9 cellular contexts compared by ENCODE assay signal in the genomic region with DNA sequence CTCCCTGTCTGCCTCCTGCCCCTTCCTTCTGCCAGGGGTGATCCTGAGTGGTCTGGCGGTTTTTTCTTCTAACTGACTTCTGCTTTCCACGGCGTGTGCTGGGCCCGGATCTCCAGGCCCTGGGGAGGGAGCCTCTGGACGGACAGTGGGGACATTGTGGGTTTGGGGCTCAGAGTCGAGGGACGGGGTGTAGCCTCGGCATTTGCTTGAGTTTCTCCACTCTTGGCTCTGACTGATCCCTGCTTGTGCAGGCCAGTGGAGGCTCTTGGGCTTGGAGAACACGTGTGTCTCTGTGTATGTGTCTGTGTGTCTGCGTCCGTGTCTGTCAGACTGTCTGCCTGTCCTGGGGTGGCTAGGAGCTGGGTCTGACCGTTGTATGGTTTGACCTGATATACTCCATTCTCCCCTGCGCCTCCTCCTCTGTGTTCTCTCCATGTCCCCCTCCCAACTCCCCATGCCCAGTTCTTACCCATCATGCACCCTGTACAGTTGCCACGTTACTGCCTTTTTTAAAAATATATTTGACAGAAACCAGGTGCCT. TPM values are rescaled to one million over a fixed set of nuclear protein-coding genes. Genes with fewer than 3 reads are reported as not detected.
A peak's percentile ranks its signal among the peaks of the same experiment; 100 is the strongest.
DNase-seq lines count a peak whose midpoint lies in the region; ATAC-seq, FAIRE-seq and TF ChIP-seq lines count a peak whose summit lies in the region.
"Had no signal": no experiment of that assay in that cellular context is flagged by ENCODE, and none has a peak within 500 bp of the region (broad histone marks: within the 10 kb centered on the region; RNA-seq: fewer than 3 reads in every experiment).

No MANE protein-coding gene starts in this region.

- H3K18ac ChIP-seq in neuronal stem cell (ENCODE audit: low read length) = no peak overlapping the region

- H3K9me1 ChIP-seq in endothelial cell of umbilical vein (replicated peaks; ENCODE audit: control insufficient read depth, extremely low read depth, insufficient read depth, low read length) = no peaks in the 10 kb centered on the region

- H3K9ac ChIP-seq in endothelial cell of umbilical vein (replicated peaks; ENCODE audit: extremely low read depth, insufficient read depth, low read length) = no peak overlapping the region
- peak overlapping the region; percentile 38 for H3K9ac ChIP-seq in neuronal stem cell (ENCODE audit: low read depth, low read length, poor library complexity)

- peak overlapping the region; percentile 64 for H3K27ac Mint-ChIP-seq in activated naive CD4-positive, alpha-beta T cell treated with anti-CD3 and anti-CD28 coated beads, Interleukin-2, amount 10 ng/mL, durations not matched to agents 7 days and 5 days

- H3K27ac ChIP-seq in endothelial cell of umbilical vein (ENCODE audit: insufficient read depth, low read depth, low read length) = peak overlapping the region; percentile 2
- no peak overlapping the region for H3K27ac ChIP-seq in neuronal stem cell (replicated peaks; ENCODE audit: low read length)
- peak overlapping the region; percentile 97 to 99 for H3K27ac ChIP-seq in uterus
- H3K27ac ChIP-seq in foreskin keratinocyte = no peak overlapping the region

- H4K8ac ChIP-seq in neuronal stem cell (ENCODE audit: low read depth, low read length) = no peak overlapping the region

- no peak overlapping the region for H3K14ac ChIP-seq in neuronal stem cell (ENCODE audit: low read length)

- peaks cover 17% of the 10 kb centered on the region for H3K79me2 ChIP-seq in endothelial cell of umbilical vein (ENCODE audit: control insufficient read depth, insufficient read depth, low read length)

- WGBS in neuronal stem cell (ENCODE audit: extremely low coverage in 2 of 2, insufficient read length in 2 of 2, insufficient replicate concordance in 1 of 2), 2 donors = no CpG with 5 or more reads among the region's 14 CpGs

- H3K4me3 ChIP-seq in endothelial cell of umbilical vein (replicated peaks in 1 of 3; ENCODE audit: insufficient read depth in 1 of 3, low read depth in 1 of 3, low read length in 3 of 3) = no peak overlapping the region
- H3K4me3 ChIP-seq in neuronal stem cell (ENCODE audit: low read length in 2 of 2) = no peak overlapping the region
- no peak overlapping the region for H3K4me3 ChIP-seq in uterus

- no peak overlapping the region for H2BK120ac ChIP-seq in neuronal stem cell (ENCODE audit: low read depth, low read length)

- FAIRE-seq in endothelial cell of umbilical vein (lab: Jason Lieb, UNC) = peak; percentile 21
- FAIRE-seq: colon had no signal

- H2BK15ac ChIP-seq in neuronal stem cell (ENCODE audit: low read length) = no peak overlapping the region

- no peak for ATAC-seq in foreskin keratinocyte

- H3K27me3 ChIP-seq in endothelial cell of umbilical vein (ENCODE audit: control insufficient read depth in 2 of 2, insufficient read depth in 2 of 2, low read length in 2 of 2) (no peaks in the 10 kb centered on the region), neuronal stem cell (ENCODE audit: control insufficient read depth in 3 of 3, insufficient read depth in 3 of 3, low read depth in 1 of 3, low read length in 3 of 3) (no peaks in the 10 kb centered on the region), uterus (no peaks in the 10 kb centered on the region), foreskin keratinocyte (no peaks in the 10 kb centered on the region)

- peaks cover 24% of the 10 kb centered on the region for H3K4me1 Mint-ChIP-seq in activated naive CD4-positive, alpha-beta T cell treated with anti-CD3 and anti-CD28 coated beads, Interleukin-2, amount 10 ng/mL, durations not matched to agents 7 days and 5 days

- POLR2A ChIA-PET in endothelial cell of umbilical vein (lab: Charles Lee) = interaction anchor here (1.5 kb wide), 1 partner anchor 9 kb away, joined by 4 read pairs; no protein-coding TSS in a partner anchor

- H3K36me3 Mint-ChIP-seq in activated naive CD4-positive, alpha-beta T cell treated with anti-CD3 and anti-CD28 coated beads, Interleukin-2, amount 10 ng/mL, durations not matched to agents 7 days and 5 days = peaks cover 8% of the 10 kb centered on the region

- H3K36me3 ChIP-seq in endothelial cell of umbilical vein (ENCODE audit: control insufficient read depth in 2 of 2, extremely low read depth in 1 of 2, insufficient read depth in 2 of 2, low read length in 2 of 2) (peaks cover 16 to 40% of the 10 kb centered on the region in 2 experiments), neuronal stem cell (replicated peaks in 1 of 2; ENCODE audit: control insufficient read depth in 2 of 2, insufficient read depth in 2 of 2, low read length in 2 of 2) (peaks cover 20 to 69% of the 10 kb centered on the region in 2 donors), uterus (no peaks in the 10 kb centered on the region)

- DNase-seq in activated naive CD4-positive, alpha-beta T cell treated with anti-CD3 and anti-CD28 coated beads, Interleukin-2, amount 10 ng/mL, durations not matched to agents 7 days and 5 days = no peak
- DNase-seq in activated naive CD4-positive, alpha-beta T cell treated with Interleukin-2 at 50 U/mL for 16 hours = no peak
- DNase-seq in endothelial cell of umbilical vein (ENCODE audit: low read depth, low spot score) (no peak), neuronal stem cell (ENCODE audit: low spot score) (no peak), uterus (no peak), putamen (ENCODE audit: low spot score) (no peak), foreskin keratinocyte (no peak), NCI-H524 (lab: John Stamatoyannopoulos, UW) (no peak)

- TF ChIP-seq POLR2A in endothelial cell of umbilical vein (IDR thresholded peaks at IDR 0.05; ENCODE audit: low read depth, low read length) = no peak
- no peak for TF ChIP-seq POLR2A in uterus (IDR thresholded peaks at IDR 0.05)

- H2AK5ac ChIP-seq in neuronal stem cell (ENCODE audit: low read depth, low read length) = no peak overlapping the region

- BruUV-seq in endothelial cell of umbilical vein (replicated peaks; lab: Mats Ljungman, UMichigan) = TSS peak; percentile 31

- dilution Hi-C loops in endothelial cell of umbilical vein (cut with MboI; ENCODE audit: extremely low pct_ligation_motif_present, low sequenced_read_pairs) = loop anchor here (10.0 kb wide), 1 partner anchor 129 kb away; no protein-coding TSS in a partner anchor

- peak overlapping the region; percentile 5 for H3K23ac ChIP-seq in neuronal stem cell (ENCODE audit: low read depth, low read length, poor library complexity)

- no peak overlapping the region for H4K91ac ChIP-seq in neuronal stem cell (ENCODE audit: low read depth, low read length, poor library complexity)

- no peak for TF ChIP-seq CTCF in endothelial cell of umbilical vein (IDR thresholded peaks at IDR 0.05; ENCODE audit: extremely low read depth in 1 of 2, insufficient read depth in 1 of 2, low read depth in 1 of 2, low read length in 2 of 2)
- TF ChIP-seq CTCF in uterus (IDR thresholded peaks at IDR 0.05) = no peak
- TF ChIP-seq CTCF in foreskin keratinocyte (conservative IDR thresholded peaks at IDR 0.05) = no peak

- intact Hi-C loops in endothelial cell of umbilical vein (cut with micrococcal nuclease) = loop anchor here (1.0 kb wide), 3 partner anchors 12 to 137 kb away; no protein-coding TSS in a partner anchor
- intact Hi-C loops in uterus (cut with DNase I; ENCODE audit: low total_unique reads) = loop anchor here (10.0 kb wide), 1 partner anchor 59 kb away; no protein-coding TSS in a partner anchor

- H2AFZ ChIP-seq in endothelial cell of umbilical vein (ENCODE audit: low read depth, low read length) = no peak overlapping the region
- H2AFZ ChIP-seq in neuronal stem cell (ENCODE audit: low read length) = no peak overlapping the region

- H3K4me3 Mint-ChIP-seq in activated naive CD4-positive, alpha-beta T cell treated with anti-CD3 and anti-CD28 coated beads, Interleukin-2, amount 10 ng/mL, durations not matched to agents 7 days and 5 days = no peak overlapping the region

- H3K4ac ChIP-seq in neuronal stem cell (ENCODE audit: low read length) = no peak overlapping the region

- no peaks in the 10 kb centered on the region for H4K20me1 ChIP-seq in endothelial cell of umbilical vein (replicated peaks; ENCODE audit: control insufficient read depth, extremely low read depth, insufficient read depth, low read length)

- H3K4me1 ChIP-seq in endothelial cell of umbilical vein (ENCODE audit: control insufficient read depth, extremely low read depth, insufficient read depth, low read length) (peaks cover 41% of the 10 kb centered on the region), neuronal stem cell (ENCODE audit: control insufficient read depth in 2 of 2, insufficient read depth in 1 of 2, low read depth in 1 of 2, low read length in 2 of 2) (peaks cover 7 to 13% of the 10 kb centered on the region in 2 donors), uterus (peaks cover 16 to 35% of the 10 kb centered on the region in 2 donors), foreskin keratinocyte (peaks cover 11% of the 10 kb centered on the region)

- H3K9me3 Mint-ChIP-seq in activated naive CD4-positive, alpha-beta T cell treated with anti-CD3 and anti-CD28 coated beads, Interleukin-2, amount 10 ng/mL, durations not matched to agents 7 days and 5 days = no peaks in the 10 kb centered on the region

- no peak overlapping the region for H2BK12ac ChIP-seq in neuronal stem cell (ENCODE audit: low read length)

- no peaks in the 10 kb centered on the region for H3K79me1 ChIP-seq in neuronal stem cell (ENCODE audit: low read depth, low read length)

- H3K9me3 ChIP-seq in endothelial cell of umbilical vein (replicated peaks; ENCODE audit: control insufficient read depth, insufficient read depth, low read length) = no peaks in the 10 kb centered on the region
- H3K9me3 ChIP-seq in neuronal stem cell (replicated peaks in 1 of 2; ENCODE audit: control insufficient read depth in 2 of 2, insufficient read depth in 1 of 2, low read depth in 1 of 2, low read length in 2 of 2) = no peaks in the 10 kb centered on the region
- no peaks in the 10 kb centered on the region for H3K9me3 ChIP-seq in uterus

- H3K4me2 ChIP-seq in endothelial cell of umbilical vein (ENCODE audit: insufficient read depth, low read length) (no peak overlapping the region), neuronal stem cell (ENCODE audit: insufficient read depth, low read length, poor library complexity, severe bottlenecking) (no peak overlapping the region)

- CTCF ChIA-PET in activated naive CD4-positive, alpha-beta T cell treated with anti-CD3 and anti-CD28 coated beads, Interleukin-2, amount 10 ng/mL, durations not matched to agents 7 days and 5 days (lab: Charles Lee) = interaction anchor here (0.8 to 3.1 kb wide), 2 partner anchors 9 to 61 kb away, joined by 3 to 16 read pairs; no protein-coding TSS in a partner anchor
- CTCF ChIA-PET in endothelial cell of umbilical vein (lab: Charles Lee) = interaction anchor here (0.7 to 7.2 kb wide), 13 partner anchors 10 to 138 kb away, joined by 3 to 148 read pairs (median 6); a partner anchor contains a TSS

- no peak overlapping the region for H2BK5ac ChIP-seq in neuronal stem cell (ENCODE audit: low read length)

- no peaks in the 10 kb centered on the region for H3K27me3 Mint-ChIP-seq in activated naive CD4-positive, alpha-beta T cell treated with anti-CD3 and anti-CD28 coated beads, Interleukin-2, amount 10 ng/mL, durations not matched to agents 7 days and 5 days

RNA-seq across cellular contexts. Expression of a gene that starts 10.2 kb away (rescaled TPM):
- total RNA-seq in endothelial cell of umbilical vein = 202 and 219 TPM in 2 replicates
- polyA plus RNA-seq in endothelial cell of umbilical vein = 539 and 592 TPM in 2 replicates
- 283 and 310 TPM in 2 replicates for polyA plus RNA-seq in endothelial cell of umbilical vein (2011; cell fraction: cytosol; rRNA removed)
- polyA plus RNA-seq in endothelial cell of umbilical vein (2011; cell fraction: nucleus; rRNA removed) = 598 and 634 TPM in 2 replicates
- polyA plus RNA-seq in endothelial cell of umbilical vein (2012) = 223 and 254 TPM in 2 replicates
- polyA minus RNA-seq in endothelial cell of umbilical vein = 472 and 495 TPM in 2 replicates
- polyA minus RNA-seq in endothelial cell of umbilical vein (2011; cell fraction: cytosol; rRNA and poly(A)+ RNA removed) = 35.7 TPM
- 135 and 171 TPM in 2 replicates for polyA minus RNA-seq in endothelial cell of umbilical vein (2011; cell fraction: nucleus; rRNA and poly(A)+ RNA removed)
- 101 TPM for polyA plus RNA-seq in neuronal stem cell (2013, experiment 1 of 2)
- 102 TPM for polyA plus RNA-seq in neuronal stem cell (2013, experiment 2 of 2)
- 100 to 1,000 TPM in 2 of 4 donors, 10 to 100 TPM in 2; 29.9 to 150 (median 95.1) TPM for total RNA-seq in uterus
- total RNA-seq in foreskin keratinocyte = 34.6 and 42.2 TPM in 2 replicates
- 42.1 and 50.9 TPM in 2 replicates for polyA plus RNA-seq in foreskin keratinocyte

RNA-seq across cellular contexts. Expression of a gene that starts 13.3 kb away (rescaled TPM):
- total RNA-seq in endothelial cell of umbilical vein (1,088 and 1,201 TPM in 2 replicates), uterus (100 to 1,000 TPM; 336 to 897 (median 564) TPM), foreskin keratinocyte (1,007 and 1,222 TPM in 2 replicates)
- polyA plus RNA-seq in endothelial cell of umbilical vein (557 and 824 TPM in 2 replicates), foreskin keratinocyte (607 and 798 TPM in 2 replicates)
- polyA plus RNA-seq in endothelial cell of umbilical vein (2011; cell fraction: cytosol; rRNA removed) = 942 and 1,041 TPM in 2 replicates
- polyA plus RNA-seq in endothelial cell of umbilical vein (2011; cell fraction: nucleus; rRNA removed) = 609 and 717 TPM in 2 replicates
- polyA plus RNA-seq in endothelial cell of umbilical vein (2012) = 1,037 and 1,473 TPM in 2 replicates
- polyA minus RNA-seq in endothelial cell of umbilical vein = 861 and 862 TPM in 2 replicates
- 534 TPM for polyA minus RNA-seq in endothelial cell of umbilical vein (2011; cell fraction: cytosol; rRNA and poly(A)+ RNA removed)
- 163 and 218 TPM in 2 replicates for polyA minus RNA-seq in endothelial cell of umbilical vein (2011; cell fraction: nucleus; rRNA and poly(A)+ RNA removed)
- polyA plus RNA-seq in neuronal stem cell (2013, experiment 1 of 2) = 1,143 TPM
- 1,131 TPM for polyA plus RNA-seq in neuronal stem cell (2013, experiment 2 of 2)

RNA-seq across cellular contexts. Expression of a gene that starts 16.9 kb away (rescaled TPM):
- not detected in 2 replicates for total RNA-seq in endothelial cell of umbilical vein
- polyA plus RNA-seq in endothelial cell of umbilical vein = 0.18 and 0.24 TPM in 2 replicates
- 0.14 and 0.21 TPM in 2 replicates for polyA plus RNA-seq in endothelial cell of umbilical vein (2011; cell fraction: cytosol; rRNA removed)
- polyA plus RNA-seq in endothelial cell of umbilical vein (2011; cell fraction: nucleus; rRNA removed) = 0.22 TPM in 1 of 2 replicates, not detected in the other
- polyA plus RNA-seq in endothelial cell of umbilical vein (2012) = not detected in 2 replicates
- not detected in 2 replicates for polyA minus RNA-seq in endothelial cell of umbilical vein
- polyA minus RNA-seq in endothelial cell of umbilical vein (2011; cell fraction: cytosol; rRNA and poly(A)+ RNA removed) = not detected
- polyA minus RNA-seq in endothelial cell of umbilical vein (2011; cell fraction: nucleus; rRNA and poly(A)+ RNA removed) = not detected in 2 replicates
- polyA plus RNA-seq in neuronal stem cell (2013, experiment 1 of 2) = 2.1 TPM
- 2.3 TPM for polyA plus RNA-seq in neuronal stem cell (2013, experiment 2 of 2)
- not detected for total RNA-seq in uterus
- total RNA-seq in foreskin keratinocyte = not detected in 2 replicates
- polyA plus RNA-seq in foreskin keratinocyte = not detected in 2 replicates

RNA-seq across cellular contexts. Expression of a gene that starts 23.7 kb away (rescaled TPM):
- total RNA-seq in endothelial cell of umbilical vein (53.4 and 53.9 TPM in 2 replicates), uterus (10 to 100 TPM in 3 of 4 donors, 1 to 10 TPM in 1; 5.9 to 39.5 (median 28.5) TPM), foreskin keratinocyte (76.7 and 77.0 TPM in 2 replicates)
- polyA plus RNA-seq in endothelial cell of umbilical vein (112 and 148 TPM in 2 replicates), foreskin keratinocyte (72.9 and 79.6 TPM in 2 replicates)
- 76.0 and 79.0 TPM in 2 replicates for polyA plus RNA-seq in endothelial cell of umbilical vein (2011; cell fraction: cytosol; rRNA removed)
- polyA plus RNA-seq in endothelial cell of umbilical vein (2011; cell fraction: nucleus; rRNA removed) = 74.2 and 86.3 TPM in 2 replicates
- 52.5 and 55.0 TPM in 2 replicates for polyA plus RNA-seq in endothelial cell of umbilical vein (2012)
- 78.2 and 84.1 TPM in 2 replicates for polyA minus RNA-seq in endothelial cell of umbilical vein
- polyA minus RNA-seq in endothelial cell of umbilical vein (2011; cell fraction: cytosol; rRNA and poly(A)+ RNA removed) = 35.8 TPM
- 14.9 and 16.5 TPM in 2 replicates for polyA minus RNA-seq in endothelial cell of umbilical vein (2011; cell fraction: nucleus; rRNA and poly(A)+ RNA removed)
- 42.4 TPM for polyA plus RNA-seq in neuronal stem cell (2013, experiment 1 of 2)
- 41.6 TPM for polyA plus RNA-seq in neuronal stem cell (2013, experiment 2 of 2)

RNA-seq across cellular contexts. Expression of a gene that starts 31.7 kb away (rescaled TPM):
- total RNA-seq in endothelial cell of umbilical vein (15.6 and 19.0 TPM in 2 replicates), uterus (1 to 10 TPM; 1.3 to 5.9 (median 2.8) TPM), foreskin keratinocyte (15.8 and 16.8 TPM in 2 replicates)
- polyA plus RNA-seq in endothelial cell of umbilical vein (22.6 and 25.8 TPM in 2 replicates), foreskin keratinocyte (16.9 and 18.7 TPM in 2 replicates)
- polyA plus RNA-seq in endothelial cell of umbilical vein (2011; cell fraction: cytosol; rRNA removed) = 14.6 and 17.7 TPM in 2 replicates
- polyA plus RNA-seq in endothelial cell of umbilical vein (2011; cell fraction: nucleus; rRNA removed) = 13.9 and 14.2 TPM in 2 replicates
- 10.0 and 15.1 TPM in 2 replicates for polyA plus RNA-seq in endothelial cell of umbilical vein (2012)
- polyA minus RNA-seq in endothelial cell of umbilical vein = 7.1 and 11.1 TPM in 2 replicates
- 4.9 TPM for polyA minus RNA-seq in endothelial cell of umbilical vein (2011; cell fraction: cytosol; rRNA and poly(A)+ RNA removed)
- polyA minus RNA-seq in endothelial cell of umbilical vein (2011; cell fraction: nucleus; rRNA and poly(A)+ RNA removed) = 4.3 and 11.1 TPM in 2 replicates
- polyA plus RNA-seq in neuronal stem cell (2013, experiment 1 of 2) = 9.5 TPM
- 9.0 TPM for polyA plus RNA-seq in neuronal stem cell (2013, experiment 2 of 2)

Comparison
In these comparisons a context has a peak if more than half of its experiments do, and no peak if none do; other contexts are left out.
1. H3K27ac ChIP-seq: peak in endothelial cell of umbilical vein (single experiment) and uterus (2 of 2); none in neuronal stem cell (single experiment) and foreskin keratinocyte (single experiment).